1 cellular context compared by ENCODE assay signal in the genomic region with DNA sequence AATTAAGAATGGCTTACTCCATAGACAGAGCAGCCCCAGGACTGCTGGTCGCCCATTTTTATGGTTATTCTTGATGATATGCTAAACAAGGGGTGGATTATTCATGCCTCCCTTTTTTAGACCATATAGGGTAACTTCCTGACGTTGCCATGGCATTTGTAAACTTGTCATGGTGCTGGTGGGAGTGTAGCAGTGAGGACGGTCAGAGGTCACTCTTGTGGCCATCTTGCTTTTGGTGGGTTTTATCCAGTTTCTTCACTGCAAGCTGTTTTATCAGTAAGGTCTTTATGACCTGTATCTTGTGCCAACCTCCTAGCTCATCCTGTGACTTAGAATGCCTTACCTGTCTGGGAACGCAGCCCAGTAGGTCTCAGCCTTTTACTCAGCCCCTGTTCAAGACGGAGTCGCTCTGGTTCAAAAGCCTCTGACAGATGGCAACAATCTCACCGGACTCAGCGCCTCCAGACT.
TF ChIP-seq lines count a peak whose summit lies in the region.

No MANE protein-coding gene starts in this region.

TF ChIP-seq in H1, 55 proteins besides CTCF, POLR2A, EP300 and RAD21:
- TF ChIP-seq, protein P1, sequence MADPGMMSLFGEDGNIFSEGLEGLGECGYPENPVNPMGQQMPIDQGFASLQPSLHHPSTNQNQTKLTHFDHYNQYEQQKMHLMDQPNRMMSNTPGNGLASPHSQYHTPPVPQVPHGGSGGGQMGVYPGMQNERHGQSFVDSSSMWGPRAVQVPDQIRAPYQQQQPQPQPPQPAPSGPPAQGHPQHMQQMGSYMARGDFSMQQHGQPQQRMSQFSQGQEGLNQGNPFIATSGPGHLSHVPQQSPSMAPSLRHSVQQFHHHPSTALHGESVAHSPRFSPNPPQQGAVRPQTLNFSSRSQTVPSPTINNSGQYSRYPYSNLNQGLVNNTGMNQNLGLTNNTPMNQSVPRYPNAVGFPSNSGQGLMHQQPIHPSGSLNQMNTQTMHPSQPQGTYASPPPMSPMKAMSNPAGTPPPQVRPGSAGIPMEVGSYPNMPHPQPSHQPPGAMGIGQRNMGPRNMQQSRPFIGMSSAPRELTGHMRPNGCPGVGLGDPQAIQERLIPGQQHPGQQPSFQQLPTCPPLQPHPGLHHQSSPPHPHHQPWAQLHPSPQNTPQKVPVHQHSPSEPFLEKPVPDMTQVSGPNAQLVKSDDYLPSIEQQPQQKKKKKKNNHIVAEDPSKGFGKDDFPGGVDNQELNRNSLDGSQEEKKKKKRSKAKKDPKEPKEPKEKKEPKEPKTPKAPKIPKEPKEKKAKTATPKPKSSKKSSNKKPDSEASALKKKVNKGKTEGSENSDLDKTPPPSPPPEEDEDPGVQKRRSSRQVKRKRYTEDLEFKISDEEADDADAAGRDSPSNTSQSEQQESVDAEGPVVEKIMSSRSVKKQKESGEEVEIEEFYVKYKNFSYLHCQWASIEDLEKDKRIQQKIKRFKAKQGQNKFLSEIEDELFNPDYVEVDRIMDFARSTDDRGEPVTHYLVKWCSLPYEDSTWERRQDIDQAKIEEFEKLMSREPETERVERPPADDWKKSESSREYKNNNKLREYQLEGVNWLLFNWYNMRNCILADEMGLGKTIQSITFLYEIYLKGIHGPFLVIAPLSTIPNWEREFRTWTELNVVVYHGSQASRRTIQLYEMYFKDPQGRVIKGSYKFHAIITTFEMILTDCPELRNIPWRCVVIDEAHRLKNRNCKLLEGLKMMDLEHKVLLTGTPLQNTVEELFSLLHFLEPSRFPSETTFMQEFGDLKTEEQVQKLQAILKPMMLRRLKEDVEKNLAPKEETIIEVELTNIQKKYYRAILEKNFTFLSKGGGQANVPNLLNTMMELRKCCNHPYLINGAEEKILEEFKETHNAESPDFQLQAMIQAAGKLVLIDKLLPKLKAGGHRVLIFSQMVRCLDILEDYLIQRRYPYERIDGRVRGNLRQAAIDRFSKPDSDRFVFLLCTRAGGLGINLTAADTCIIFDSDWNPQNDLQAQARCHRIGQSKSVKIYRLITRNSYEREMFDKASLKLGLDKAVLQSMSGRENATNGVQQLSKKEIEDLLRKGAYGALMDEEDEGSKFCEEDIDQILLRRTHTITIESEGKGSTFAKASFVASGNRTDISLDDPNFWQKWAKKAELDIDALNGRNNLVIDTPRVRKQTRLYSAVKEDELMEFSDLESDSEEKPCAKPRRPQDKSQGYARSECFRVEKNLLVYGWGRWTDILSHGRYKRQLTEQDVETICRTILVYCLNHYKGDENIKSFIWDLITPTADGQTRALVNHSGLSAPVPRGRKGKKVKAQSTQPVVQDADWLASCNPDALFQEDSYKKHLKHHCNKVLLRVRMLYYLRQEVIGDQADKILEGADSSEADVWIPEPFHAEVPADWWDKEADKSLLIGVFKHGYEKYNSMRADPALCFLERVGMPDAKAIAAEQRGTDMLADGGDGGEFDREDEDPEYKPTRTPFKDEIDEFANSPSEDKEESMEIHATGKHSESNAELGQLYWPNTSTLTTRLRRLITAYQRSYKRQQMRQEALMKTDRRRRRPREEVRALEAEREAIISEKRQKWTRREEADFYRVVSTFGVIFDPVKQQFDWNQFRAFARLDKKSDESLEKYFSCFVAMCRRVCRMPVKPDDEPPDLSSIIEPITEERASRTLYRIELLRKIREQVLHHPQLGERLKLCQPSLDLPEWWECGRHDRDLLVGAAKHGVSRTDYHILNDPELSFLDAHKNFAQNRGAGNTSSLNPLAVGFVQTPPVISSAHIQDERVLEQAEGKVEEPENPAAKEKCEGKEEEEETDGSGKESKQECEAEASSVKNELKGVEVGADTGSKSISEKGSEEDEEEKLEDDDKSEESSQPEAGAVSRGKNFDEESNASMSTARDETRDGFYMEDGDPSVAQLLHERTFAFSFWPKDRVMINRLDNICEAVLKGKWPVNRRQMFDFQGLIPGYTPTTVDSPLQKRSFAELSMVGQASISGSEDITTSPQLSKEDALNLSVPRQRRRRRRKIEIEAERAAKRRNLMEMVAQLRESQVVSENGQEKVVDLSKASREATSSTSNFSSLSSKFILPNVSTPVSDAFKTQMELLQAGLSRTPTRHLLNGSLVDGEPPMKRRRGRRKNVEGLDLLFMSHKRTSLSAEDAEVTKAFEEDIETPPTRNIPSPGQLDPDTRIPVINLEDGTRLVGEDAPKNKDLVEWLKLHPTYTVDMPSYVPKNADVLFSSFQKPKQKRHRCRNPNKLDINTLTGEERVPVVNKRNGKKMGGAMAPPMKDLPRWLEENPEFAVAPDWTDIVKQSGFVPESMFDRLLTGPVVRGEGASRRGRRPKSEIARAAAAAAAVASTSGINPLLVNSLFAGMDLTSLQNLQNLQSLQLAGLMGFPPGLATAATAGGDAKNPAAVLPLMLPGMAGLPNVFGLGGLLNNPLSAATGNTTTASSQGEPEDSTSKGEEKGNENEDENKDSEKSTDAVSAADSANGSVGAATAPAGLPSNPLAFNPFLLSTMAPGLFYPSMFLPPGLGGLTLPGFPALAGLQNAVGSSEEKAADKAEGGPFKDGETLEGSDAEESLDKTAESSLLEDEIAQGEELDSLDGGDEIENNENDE (IDR thresholded peaks at IDR 0.05; ENCODE audit: insufficient replicate concordance, low read length): no peak
- TF ChIP-seq SAP30 (IDR thresholded peaks at IDR 0.05; ENCODE audit: insufficient read depth, insufficient replicate concordance, low read length) (no peak), SRF (IDR thresholded peaks at IDR 0.05; ENCODE audit: low read depth, low read length) (0 out of 2 replicates have a peak, but pooled peaks have one; percentile 12)
TF ChIP-seq in H1: peak in this region for 1.
